Comparison of ENCODE assay signal across 17 cellular contexts in the genomic region with DNA sequence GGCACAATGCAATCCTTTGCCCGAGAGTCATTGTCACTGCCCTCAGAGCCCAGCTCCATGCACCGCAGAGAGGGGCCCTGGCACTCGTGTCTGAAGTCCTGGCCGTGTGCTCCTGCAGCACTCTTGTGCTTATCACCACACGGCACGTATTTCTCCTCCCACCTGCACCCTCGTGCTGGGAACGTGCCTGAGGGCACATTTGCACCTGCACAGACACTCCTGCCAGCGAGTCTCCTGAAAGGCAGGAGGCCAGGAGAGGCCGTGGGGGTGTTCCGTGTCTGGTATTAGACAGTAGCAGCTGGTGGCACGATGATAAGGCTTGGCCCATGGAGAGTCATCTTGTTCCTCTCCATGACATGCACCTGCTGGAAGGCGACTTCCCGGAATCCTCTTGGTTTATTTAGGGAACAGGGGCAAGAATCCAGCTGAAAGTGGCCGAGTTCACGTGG.
DNase-seq lines count a peak whose midpoint lies in the region; ATAC-seq lines count a peak whose summit lies in the region.
"Had no signal": no experiment of that assay in that cellular context is flagged by ENCODE, and none has a peak within 500 bp of the region (broad histone marks: within the 10 kb centered on the region; RNA-seq: fewer than 3 reads in every experiment).

No MANE protein-coding gene starts in this region.

- H3K4me1 ChIP-seq in endocrine pancreas (ENCODE audit: control insufficient read depth, insufficient read depth, low read length) = no peaks in the 10 kb centered on the region

- ATAC-seq in GM18858 (IDR thresholded peaks at IDR 0.05; ENCODE audit: unreplicated experiment) (no peak), GM21825 (IDR thresholded peaks at IDR 0.05; ENCODE audit: unreplicated experiment) (no peak), HG03354 (IDR thresholded peaks at IDR 0.05; ENCODE audit: poor library complexity, severe bottlenecking, unreplicated experiment) (no peak)
- ATAC-seq: effector memory CD8-positive, alpha-beta T cell; GM12878 had no signal

- H3K36me3 ChIP-seq in KOPT-K1 (ENCODE audit: insufficient read depth, low read length) (no peaks in the 10 kb centered on the region), endocrine pancreas (ENCODE audit: control insufficient read depth, insufficient read depth, low read length) (no peaks in the 10 kb centered on the region)
- H3K36me3 ChIP-seq: esophagus squamous epithelium had no signal

- H3K4me3 ChIP-seq in endocrine pancreas (ENCODE audit: control insufficient read depth, insufficient read depth, low read length) = no peak overlapping the region
- H3K4me3 ChIP-seq: esophagus squamous epithelium, GM12878 had no signal

- H3K9me3 ChIP-seq in KOPT-K1 (ENCODE audit: insufficient read depth, low read length, poor library complexity, severe bottlenecking) = no peaks in the 10 kb centered on the region
- H3K9me3 ChIP-seq in endocrine pancreas (ENCODE audit: control insufficient read depth, low read length) = no peaks in the 10 kb centered on the region
- H3K9me3 ChIP-seq: esophagus squamous epithelium had no signal

- peak overlapping the region; percentile 66 for H3K27ac ChIP-seq in KOPT-K1 (ENCODE audit: low read depth, low read length, poor library complexity, severe bottlenecking)
- H3K27ac ChIP-seq: esophagus squamous epithelium, RWPE1 had no signal

- DNase-seq in DMS53 (lab: John Stamatoyannopoulos, UW) (peak; percentile 64), NCI-H69 (lab: John Stamatoyannopoulos, UW) (peak; percentile 57)
- DNase-seq: activated CD4-positive, alpha-beta T cell treated with anti-CD3 and anti-CD28 coated beads for 1 hour; activated naive CD4-positive, alpha-beta T cell; activated T-cell treated with anti-CD3 and anti-CD28 coated beads, Interleukin-2, amount 50 U/mL, for 1 hour; effector memory CD8-positive, alpha-beta T cell; esophagus squamous epithelium; HFFc6; NCI-H1436; nephron progenitor cell had no signal

- H3K9ac ChIP-seq in endocrine pancreas (ENCODE audit: control insufficient read depth, insufficient read depth, low read length) = peak overlapping the region; percentile 33

- peaks cover 15% of the 10 kb centered on the region for H3K27me3 ChIP-seq in endocrine pancreas (ENCODE audit: control insufficient read depth, insufficient read depth, low read length)
